ENCODE assay signal across 8 cellular contexts in genomic region chr15:59104602-59104911, GRCh38. TPM values are rescaled to one million over a fixed set of nuclear protein-coding genes. Genes with fewer than 3 reads are reported as not detected.
DNase-seq lines count a peak whose midpoint lies in the region; ATAC-seq and TF ChIP-seq lines count a peak whose summit lies in the region.

No MANE protein-coding gene starts in this region.

- no peak for ATAC-seq in activated B cell treated with CpG ODN at 0.5 μM for 24 hours (ENCODE audit: low read depth)
- peak; percentile 18 to 51 for ATAC-seq in right cardiac atrium

- H3K9me3 Mint-ChIP-seq in activated naive CD4-positive, alpha-beta T cell treated with anti-CD3 and anti-CD28 coated beads for 36 hours, result no peaks in the 10 kb centered on the region
- H3K9me3 Mint-ChIP-seq in activated B cell treated with CpG ODN at 0.5 μM for 24 hours, result no peaks in the 10 kb centered on the region

- no peaks in the 10 kb centered on the region for H3K27me3 ChIP-seq in right cardiac atrium (ENCODE audit: control insufficient read depth, insufficient read depth)

- WGBS in right cardiac atrium, result 3% methylated on average over 9 of the region's 9 CpGs

- intact Hi-C loops in activated naive CD4-positive, alpha-beta T cell treated with anti-CD3 and anti-CD28 coated beads for 36 hours (cut with micrococcal nuclease), result no loop called here
- intact Hi-C loops in activated B cell treated with CpG ODN at 0.5 μM for 24 hours (cut with micrococcal nuclease), result no loop called here
- intact Hi-C loops in right cardiac atrium (cut with DNase I), result no loop called here

- peak overlapping the region; percentile 91 for H3K27ac Mint-ChIP-seq in activated naive CD4-positive, alpha-beta T cell treated with anti-CD3 and anti-CD28 coated beads for 36 hours
- H3K27ac Mint-ChIP-seq in activated B cell treated with CpG ODN at 0.5 μM for 24 hours, result peak overlapping the region; percentile 80

- peak overlapping the region; percentile 72 for H3K4me3 ChIP-seq in right cardiac atrium (ENCODE audit: low read length)

- DNase-seq in activated naive CD4-positive, alpha-beta T cell treated with anti-CD3 and anti-CD28 coated beads for 36 hours, result no peak
- no peak for DNase-seq in activated naive CD4-positive, alpha-beta T cell (lab: John Stamatoyannopoulos, UW)
- DNase-seq in activated B cell treated with CpG ODN at 0.5 μM for 24 hours (no peak), right cardiac atrium (no peak), cortex of kidney (lab: John Stamatoyannopoulos, UW) (no peak), 8988T (no peak), SW 1271 (lab: John Stamatoyannopoulos, UW) (no peak)
- DNase-seq in stimulated activated CD8-positive, alpha-beta memory T cell treated with anti-CD3 and anti-CD28 coated beads, Interleukin-4, amount 100 ng/mL, for 48 hours, result peak; percentile 51

- H3K27ac ChIP-seq in right cardiac atrium (ENCODE audit: low read length), result no peak overlapping the region

- CTCF ChIA-PET in activated naive CD4-positive, alpha-beta T cell treated with anti-CD3 and anti-CD28 coated beads for 36 hours (lab: Charles Lee), result no interaction called here
- CTCF ChIA-PET in activated B cell treated with CpG ODN at 0.5 μM for 24 hours (lab: Charles Lee), result no interaction called here

- no peaks in the 10 kb centered on the region for H3K9me3 ChIP-seq in right cardiac atrium (ENCODE audit: control insufficient read depth, low read length)

- peaks cover 22% of the 10 kb centered on the region for H3K36me3 Mint-ChIP-seq in activated naive CD4-positive, alpha-beta T cell treated with anti-CD3 and anti-CD28 coated beads for 36 hours (ENCODE audit: low read depth)
- peaks cover 4% of the 10 kb centered on the region for H3K36me3 Mint-ChIP-seq in activated B cell treated with CpG ODN at 0.5 μM for 24 hours (ENCODE audit: low read depth)

- peak overlapping the region; percentile 93 for H3K4me3 Mint-ChIP-seq in activated naive CD4-positive, alpha-beta T cell treated with anti-CD3 and anti-CD28 coated beads for 36 hours
- H3K4me3 Mint-ChIP-seq in activated B cell treated with CpG ODN at 0.5 μM for 24 hours, result peak overlapping the region; percentile 85

- peaks cover 11% of the 10 kb centered on the region for H3K4me1 Mint-ChIP-seq in activated naive CD4-positive, alpha-beta T cell treated with anti-CD3 and anti-CD28 coated beads for 36 hours (ENCODE audit: low read depth)
- peaks cover 13% of the 10 kb centered on the region for H3K4me1 Mint-ChIP-seq in activated B cell treated with CpG ODN at 0.5 μM for 24 hours

- no peaks in the 10 kb centered on the region for H3K27me3 Mint-ChIP-seq in activated naive CD4-positive, alpha-beta T cell treated with anti-CD3 and anti-CD28 coated beads for 36 hours (ENCODE audit: low read depth)
- H3K27me3 Mint-ChIP-seq in activated B cell treated with CpG ODN at 0.5 μM for 24 hours, result no peaks in the 10 kb centered on the region

- TF ChIP-seq CTCF in activated B cell treated with CpG ODN at 0.5 μM for 24 hours (IDR thresholded peaks at IDR 0.05), result no peak

- H3K4me1 ChIP-seq in right cardiac atrium (ENCODE audit: control insufficient read depth, insufficient read depth, low read length), result no peaks in the 10 kb centered on the region

- POLR2A ChIA-PET in activated B cell treated with CpG ODN at 0.5 μM for 24 hours (lab: Charles Lee), result interaction anchor here (0.6 kb wide), 1 partner anchor 196 kb away, joined by 3 read pairs; no protein-coding TSS in a partner anchor

RNA-seq across cellular contexts. Expression of gene CCNB2, which starts 0.4 kb away (rescaled TPM):
- total RNA-seq in activated naive CD4-positive, alpha-beta T cell treated with anti-CD3 and anti-CD28 coated beads for 36 hours, result 10 to 100 TPM; 93.1 to 98.2 TPM
- total RNA-seq in activated B cell treated with CpG ODN at 0.5 μM for 24 hours, result 0.82 and 0.88 TPM in 2 replicates
- total RNA-seq in right cardiac atrium, result 1 to 10 TPM in 1 of 4 donors, under 1 TPM in 3; 0.17 to 2.1 (median 0.65) TPM
- 0.07 TPM for polyA plus RNA-seq in right cardiac atrium

Comparison
In these comparisons a context has a peak if more than half of its experiments do, and no peak if none do; other contexts are left out.
1. RNA of gene CCNB2, which starts 0.4 kb away (total RNA-seq): 93.1 to 98.2 TPM in activated naive CD4-positive, alpha-beta T cell treated with anti-CD3 and anti-CD28 coated beads for 36 hours; 0.17 to 2.1 TPM in right cardiac atrium and 0.82 to 0.88 TPM in activated B cell treated with CpG ODN at 0.5 μM for 24 hours; every median in the first group is over 10 times any median in the second.